Comparison of ENCODE assay signal across 20 cellular contexts in the genomic region with DNA sequence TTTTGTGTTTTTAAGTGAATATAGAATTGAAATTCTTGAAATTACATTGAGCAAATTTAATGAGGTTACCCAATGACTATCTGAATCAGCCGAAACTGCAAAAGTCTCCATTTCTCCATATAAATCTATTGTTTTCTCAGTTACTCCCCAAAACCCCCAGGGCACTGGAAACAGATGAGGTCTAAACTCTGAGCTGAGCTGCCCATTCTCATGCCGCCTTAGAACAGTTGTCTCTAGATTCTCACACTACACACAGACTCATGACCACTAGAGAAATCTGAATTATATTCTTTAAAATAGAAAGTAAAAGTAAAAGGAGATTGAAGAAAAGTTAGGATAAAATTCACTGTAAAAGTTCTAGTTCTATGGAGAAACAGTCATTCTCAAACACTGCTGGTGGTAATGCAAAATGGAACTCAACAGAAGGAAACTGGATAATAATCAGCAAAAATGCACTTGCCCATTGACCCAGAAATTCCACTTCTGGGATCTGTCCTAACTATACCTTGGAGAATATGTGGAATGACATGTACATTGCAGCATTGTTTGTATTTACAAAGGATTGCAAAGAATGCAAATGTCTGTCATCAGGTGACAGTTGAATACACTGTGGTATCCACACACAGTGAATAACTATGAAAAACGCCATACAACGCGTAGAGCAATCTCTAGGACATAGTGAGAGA.
A peak's percentile ranks its signal among the peaks of the same experiment; 100 is the strongest.
DNase-seq lines count a peak whose midpoint lies in the region; ATAC-seq lines count a peak whose summit lies in the region.
"Had no signal": no experiment of that assay in that cellular context is flagged by ENCODE, and none has a peak within 500 bp of the region (broad histone marks: within the 10 kb centered on the region; RNA-seq: fewer than 3 reads in every experiment).

No MANE protein-coding gene starts in this region.

- H3K4me1 Mint-ChIP-seq in activated naive CD4-positive, alpha-beta T cell treated with anti-CD3 and anti-CD28 coated beads, Interleukin-2, amount 50 U/mL, for 24 hours, result peaks cover 86% of the 10 kb centered on the region
- peaks cover 80 to 86% (median 84%) of the 10 kb centered on the region in 3 donors for H3K4me1 Mint-ChIP-seq in T-cell
- H3K4me1 Mint-ChIP-seq in dendritic cell treated with granulocyte-macrophage colony-stimulating factor and Interleukin-4, amounts not matched to agents 40 ng/mL and 50 ng/mL, for 4 days (ENCODE audit: low read depth), result peaks cover 76% of the 10 kb centered on the region
- H3K4me1 Mint-ChIP-seq in stimulated activated effector memory CD8-positive, alpha-beta T cell treated with anti-CD3 and anti-CD28 coated beads, Interleukin-12 subunit alpha, Interleukin-12 subunit beta, amount 100 ng/mL, for 72 hours, result peaks cover 64% of the 10 kb centered on the region

- intact Hi-C loops in dendritic cell treated with granulocyte-macrophage colony-stimulating factor and Interleukin-4, amounts not matched to agents 40 ng/mL and 50 ng/mL, for 4 days (cut with micrococcal nuclease), result loop anchor here (5.0 to 10.0 kb wide), 3 partner anchors 34 to 124 kb away; partner anchors contain the start of gene IPCEF1

- no peaks in the 10 kb centered on the region for H3K27me3 Mint-ChIP-seq in activated naive CD4-positive, alpha-beta T cell treated with anti-CD3 and anti-CD28 coated beads, Interleukin-2, amount 50 U/mL, for 24 hours
- H3K27me3 Mint-ChIP-seq in T-cell, result no peaks in the 10 kb centered on the region
- no peaks in the 10 kb centered on the region for H3K27me3 Mint-ChIP-seq in dendritic cell treated with granulocyte-macrophage colony-stimulating factor and Interleukin-4, amounts not matched to agents 40 ng/mL and 50 ng/mL, for 4 days
- H3K27me3 Mint-ChIP-seq: activated B cell treated with CpG ODN at 0.5 μM for 24 hours had no signal

- DNase-seq in activated naive CD4-positive, alpha-beta T cell treated with anti-CD3 and anti-CD28 coated beads, Interleukin-2, amount 50 U/mL, for 16 hours, result no peak
- DNase-seq in T-cell, result no peak
- DNase-seq in stimulated activated effector memory CD8-positive, alpha-beta T cell treated with anti-CD3 and anti-CD28 coated beads, Interleukin-12 subunit alpha, Interleukin-12 subunit beta, amount 100 ng/mL, for 72 hours (ENCODE audit: low spot score in 2 of 2), result peak in 1 of 2 donors; percentile 58
- DNase-seq in CD1c-positive myeloid dendritic cell (ENCODE audit: extremely low spot score), result no peak
- no peak for DNase-seq in effector CD8-positive, alpha-beta T cell (lab: John Stamatoyannopoulos, UW)
- DNase-seq in medulla oblongata (ENCODE audit: extremely low spot score), result no peak
- DNase-seq: activated B cell treated with CpG ODN at 0.5 μM for 24 hours; activated CD8-positive, alpha-beta memory T cell treated with anti-CD3 and anti-CD28 coated beads, Interleukin-2, amount 50 U/mL, for 4 hours; anterior cingulate cortex; central memory CD4-positive, alpha-beta T cell; DMS79; esophagus squamous epithelium; glutamatergic neuron; IMR-90; left ventricle myocardium superior; MM.1S; NCI-H146; T-helper 9 cell had no signal

- H3K36me3 Mint-ChIP-seq in activated naive CD4-positive, alpha-beta T cell treated with anti-CD3 and anti-CD28 coated beads, Interleukin-2, amount 50 U/mL, for 24 hours, result peaks cover 22% of the 10 kb centered on the region
- H3K36me3 Mint-ChIP-seq in T-cell, result peaks cover 30% of the 10 kb centered on the region
- H3K36me3 Mint-ChIP-seq in dendritic cell treated with granulocyte-macrophage colony-stimulating factor and Interleukin-4, amounts not matched to agents 40 ng/mL and 50 ng/mL, for 4 days (ENCODE audit: low read depth), result peaks cover 86% of the 10 kb centered on the region
- H3K36me3 Mint-ChIP-seq in stimulated activated effector memory CD8-positive, alpha-beta T cell treated with anti-CD3 and anti-CD28 coated beads, Interleukin-12 subunit alpha, Interleukin-12 subunit beta, amount 100 ng/mL, for 72 hours, result peaks cover 25% of the 10 kb centered on the region

- CTCF ChIA-PET in T-cell (lab: Charles Lee), result interaction anchor here (0.6 to 5.6 kb wide), 5 partner anchors 11 to 1076 kb away, joined by 3 to 38 read pairs (median 4); no protein-coding TSS in a partner anchor

- H3K4me3 Mint-ChIP-seq in activated naive CD4-positive, alpha-beta T cell treated with anti-CD3 and anti-CD28 coated beads, Interleukin-2, amount 50 U/mL, for 24 hours, result peak overlapping the region; percentile 83
- peak overlapping the region; percentile 61 to 80 (median 62) for H3K4me3 Mint-ChIP-seq in T-cell
- no peak overlapping the region for H3K4me3 Mint-ChIP-seq in dendritic cell treated with granulocyte-macrophage colony-stimulating factor and Interleukin-4, amounts not matched to agents 40 ng/mL and 50 ng/mL, for 4 days
- peak overlapping the region; percentile 74 for H3K4me3 Mint-ChIP-seq in stimulated activated effector memory CD8-positive, alpha-beta T cell treated with anti-CD3 and anti-CD28 coated beads, Interleukin-12 subunit alpha, Interleukin-12 subunit beta, amount 100 ng/mL, for 72 hours
- H3K4me3 Mint-ChIP-seq: activated B cell treated with CpG ODN at 0.5 μM for 24 hours had no signal

- ATAC-seq in T-cell (replicated peaks in 1 of 4), result no peak
- ATAC-seq in stimulated activated effector memory CD8-positive, alpha-beta T cell treated with anti-CD3 and anti-CD28 coated beads, Interleukin-12 subunit alpha, Interleukin-12 subunit beta, amount 100 ng/mL, for 72 hours, result peak; percentile 17
- ATAC-seq: left ventricle myocardium superior had no signal

- no peaks in the 10 kb centered on the region for H3K9me3 Mint-ChIP-seq in activated naive CD4-positive, alpha-beta T cell treated with anti-CD3 and anti-CD28 coated beads, Interleukin-2, amount 50 U/mL, for 24 hours
- H3K9me3 Mint-ChIP-seq in T-cell, result no peaks in the 10 kb centered on the region
- H3K9me3 Mint-ChIP-seq in dendritic cell treated with granulocyte-macrophage colony-stimulating factor and Interleukin-4, amounts not matched to agents 40 ng/mL and 50 ng/mL, for 4 days, result no peaks in the 10 kb centered on the region
- H3K9me3 Mint-ChIP-seq in stimulated activated effector memory CD8-positive, alpha-beta T cell treated with anti-CD3 and anti-CD28 coated beads, Interleukin-12 subunit alpha, Interleukin-12 subunit beta, amount 100 ng/mL, for 72 hours, result no peaks in the 10 kb centered on the region
- H3K9me3 Mint-ChIP-seq: activated B cell treated with CpG ODN at 0.5 μM for 24 hours had no signal

- H3K27ac Mint-ChIP-seq in activated naive CD4-positive, alpha-beta T cell treated with anti-CD3 and anti-CD28 coated beads, Interleukin-2, amount 50 U/mL, for 24 hours, result peak overlapping the region; percentile 95
- H3K27ac Mint-ChIP-seq in T-cell, result peak overlapping the region; percentile 79 to 85
- peak overlapping the region; percentile 83 for H3K27ac Mint-ChIP-seq in dendritic cell treated with granulocyte-macrophage colony-stimulating factor and Interleukin-4, amounts not matched to agents 40 ng/mL and 50 ng/mL, for 4 days
- peak overlapping the region; percentile 91 for H3K27ac Mint-ChIP-seq in stimulated activated effector memory CD8-positive, alpha-beta T cell treated with anti-CD3 and anti-CD28 coated beads, Interleukin-12 subunit alpha, Interleukin-12 subunit beta, amount 100 ng/mL, for 72 hours
- H3K27ac Mint-ChIP-seq: activated B cell treated with CpG ODN at 0.5 μM for 24 hours had no signal

- POLR2A ChIA-PET in T-cell (lab: Charles Lee), result no interaction called here
